ENCODE assay signal across 12 cellular contexts in the genomic region with DNA sequence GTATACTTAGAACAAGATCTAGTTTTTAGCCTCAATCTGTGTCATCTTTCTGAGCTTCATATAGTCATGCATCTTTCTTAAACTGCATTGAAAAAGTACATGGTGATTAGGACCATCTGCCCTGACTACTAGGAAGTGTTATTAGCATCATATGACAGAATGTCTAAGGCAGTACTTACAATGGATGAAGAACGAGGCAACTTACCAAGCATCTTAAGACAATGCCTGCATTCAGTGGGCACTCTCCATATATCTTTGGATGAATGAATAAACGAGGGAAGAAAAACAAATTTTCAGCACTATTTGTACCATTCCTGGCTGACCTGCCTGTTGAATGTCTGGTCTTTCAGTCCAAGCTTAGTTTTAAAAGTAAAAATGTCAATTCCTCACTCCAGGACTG.
DNase-seq lines count a peak whose midpoint lies in the region; ATAC-seq lines count a peak whose summit lies in the region.
"Had no signal": no experiment of that assay in that cellular context is flagged by ENCODE, and none has a peak within 500 bp of the region (broad histone marks: within the 10 kb centered on the region; RNA-seq: fewer than 3 reads in every experiment).

No MANE protein-coding gene starts in this region.

- peak overlapping the region; percentile 61 for H2AFZ ChIP-seq in neuronal stem cell (ENCODE audit: low read length)
- H2AFZ ChIP-seq: GM23248 had no signal

- no peak overlapping the region for H3K4me3 ChIP-seq in neuronal stem cell (ENCODE audit: low read length in 2 of 2)
- H3K4me3 ChIP-seq: GM23248 had no signal

- no peak overlapping the region for H3K18ac ChIP-seq in neuronal stem cell (ENCODE audit: low read length)

- no peak overlapping the region for H3K27ac ChIP-seq in neuronal stem cell (replicated peaks; ENCODE audit: low read length)
- H3K27ac ChIP-seq in substantia nigra (ENCODE audit: low read depth, low read length, poor library complexity, severe bottlenecking), result no peak overlapping the region
- H3K27ac ChIP-seq: 22Rv1, GM23248 had no signal

- H3K27me3 ChIP-seq in neuronal stem cell (ENCODE audit: control insufficient read depth in 3 of 3, insufficient read depth in 3 of 3, low read depth in 1 of 3, low read length in 3 of 3), result no peaks in the 10 kb centered on the region

- ATAC-seq in HG03469 (IDR thresholded peaks at IDR 0.05; ENCODE audit: unreplicated experiment), result no peak
- ATAC-seq: CD8-positive, alpha-beta T cell had no signal

- H2AK5ac ChIP-seq in neuronal stem cell (ENCODE audit: low read depth, low read length), result no peak overlapping the region

- H2BK15ac ChIP-seq in neuronal stem cell (ENCODE audit: low read length), result no peak overlapping the region

- H2BK12ac ChIP-seq in neuronal stem cell (ENCODE audit: low read length), result no peak overlapping the region

- DNase-seq in DMS 273 (lab: John Stamatoyannopoulos, UW; ENCODE audit: unreplicated experiment), result peak; percentile 18
- no peak for DNase-seq in DMS 273 treated with DMSO at 0.1 percent for 48 hours (lab: John Stamatoyannopoulos, UW)
- DNase-seq in epidermal melanocyte (ENCODE audit: insufficient read length, low spot score), result peak; percentile 49
- no peak for DNase-seq in neuronal stem cell (ENCODE audit: low spot score)
- DNase-seq in HCEC 1CT, result no peak
- no peak for DNase-seq in substantia nigra (lab: John Stamatoyannopoulos, UW)
- DNase-seq: Caco-2; CD8-positive, alpha-beta T cell; GM23248; H7 had no signal

- no peaks in the 10 kb centered on the region for H3K36me3 ChIP-seq in neuronal stem cell (replicated peaks in 1 of 2; ENCODE audit: control insufficient read depth in 2 of 2, insufficient read depth in 2 of 2, low read length in 2 of 2)

- H4K8ac ChIP-seq in neuronal stem cell (ENCODE audit: low read depth, low read length), result no peak overlapping the region

- no peak overlapping the region for H2BK5ac ChIP-seq in neuronal stem cell (ENCODE audit: low read length)

- WGBS in neuronal stem cell (ENCODE audit: extremely low coverage in 2 of 2, insufficient read length in 2 of 2, insufficient replicate concordance in 1 of 2), 2 donors, result no CpG with 5 or more reads among the region's 2 CpGs

- H3K23ac ChIP-seq in neuronal stem cell (ENCODE audit: low read depth, low read length, poor library complexity), result no peak overlapping the region

- H3K79me1 ChIP-seq in neuronal stem cell (ENCODE audit: low read depth, low read length), result no peaks in the 10 kb centered on the region

- H3K9me3 ChIP-seq in neuronal stem cell (replicated peaks in 1 of 2; ENCODE audit: control insufficient read depth in 2 of 2, insufficient read depth in 1 of 2, low read depth in 1 of 2, low read length in 2 of 2), result no peaks in the 10 kb centered on the region
- H3K9me3 ChIP-seq: Caco-2 had no signal

- H2BK120ac ChIP-seq in neuronal stem cell (ENCODE audit: low read depth, low read length), result no peak overlapping the region

- no peak overlapping the region for H3K4me2 ChIP-seq in neuronal stem cell (ENCODE audit: insufficient read depth, low read length, poor library complexity, severe bottlenecking)

- no peak overlapping the region for H3K14ac ChIP-seq in neuronal stem cell (ENCODE audit: low read length)

- no peak overlapping the region for H3K9ac ChIP-seq in neuronal stem cell (ENCODE audit: low read depth, low read length, poor library complexity)
- H3K9ac ChIP-seq: GM23248 had no signal

- peaks cover 0 to 1% of the 10 kb centered on the region in 2 donors for H3K4me1 ChIP-seq in neuronal stem cell (ENCODE audit: control insufficient read depth in 2 of 2, insufficient read depth in 1 of 2, low read depth in 1 of 2, low read length in 2 of 2)
- H3K4me1 ChIP-seq: Caco-2 had no signal

- H4K91ac ChIP-seq in neuronal stem cell (ENCODE audit: low read depth, low read length, poor library complexity), result no peak overlapping the region

- no peak overlapping the region for H3K4ac ChIP-seq in neuronal stem cell (ENCODE audit: low read length)

Comparison
In these comparisons a context has a peak if more than half of its experiments do, and no peak if none do; other contexts are left out.
1. DNase-seq: peak in DMS 273 (single experiment) and epidermal melanocyte (single experiment); none in DMS 273 treated with DMSO at 0.1 percent for 48 hours (single experiment), neuronal stem cell (single experiment), HCEC 1CT (single experiment) and substantia nigra (0 of 49).